ENCODE assay signal across 8 cellular contexts in genomic region chr5:73120222-73121108, GRCh38. TPM values are rescaled to one million over a fixed set of nuclear protein-coding genes. Genes with fewer than 3 reads are reported as not detected.
DNase-seq lines count a peak whose midpoint lies in the region; ATAC-seq and TF ChIP-seq lines count a peak whose summit lies in the region.

Gene TMEM171, plus strand, starts transcription at chr5:73120575. Its CDS starts 2,799 bp downstream, at chr5:73123374.

- H3K27me3 ChIP-seq in heart left ventricle, result peaks cover 0 to 53% (median 17%) of the 10 kb centered on the region in 9 donors

- peaks cover 3% of the 10 kb centered on the region for H3K36me3 Mint-ChIP-seq in activated CD8-positive, alpha-beta T cell treated with anti-CD3 and anti-CD28 coated beads, Interleukin-2, amount 10 ng/mL, durations not matched to agents 7 days and 5 days (ENCODE audit: low read depth)

- TF ChIP-seq CTCF in heart left ventricle (IDR thresholded peaks at IDR 0.05), result no peak

- H3K27ac Mint-ChIP-seq in activated CD8-positive, alpha-beta T cell treated with anti-CD3 and anti-CD28 coated beads, Interleukin-2, amount 10 ng/mL, durations not matched to agents 7 days and 5 days, result no peak within 1 kb of the TSS

- no peaks in the 10 kb centered on the region for H3K9me3 Mint-ChIP-seq in activated CD8-positive, alpha-beta T cell treated with anti-CD3 and anti-CD28 coated beads, Interleukin-2, amount 10 ng/mL, durations not matched to agents 7 days and 5 days (ENCODE audit: insufficient read depth)

- peaks cover 58% of the 10 kb centered on the region for H3K27me3 Mint-ChIP-seq in activated CD8-positive, alpha-beta T cell treated with anti-CD3 and anti-CD28 coated beads, Interleukin-2, amount 10 ng/mL, durations not matched to agents 7 days and 5 days (ENCODE audit: low read depth)

- no peak within 1 kb of the TSS for H3K27ac ChIP-seq in heart left ventricle

- H3K4me1 ChIP-seq in heart left ventricle, result peaks cover 0 to 23% (median 5%) of the 10 kb centered on the region in 12 donors

- intact Hi-C loops in heart left ventricle (cut with DNase I), result no loop called here
- intact Hi-C loops in posterior cingulate gyrus (cut with DNase I), result no loop called here

- H3K36me3 ChIP-seq in heart left ventricle, result no peaks in the 10 kb centered on the region

- 1 to 6% (median 1%) methylated on average over 9 to 94 of the region's 94 CpGs for WGBS in heart left ventricle, 4 donors

- H3K9me3 ChIP-seq in heart left ventricle, result peaks cover 0 to 6% (median 0%) of the 10 kb centered on the region in 12 donors

- H3K4me3 ChIP-seq in heart left ventricle, result peak within 1 kb of the TSS; percentile 29 to 60 (median 48)

- no peak for TF ChIP-seq POLR2A in heart left ventricle (IDR thresholded peaks at IDR 0.05)

- CTCF ChIA-PET in activated CD8-positive, alpha-beta T cell treated with anti-CD3 and anti-CD28 coated beads, Interleukin-2, amount 10 ng/mL, durations not matched to agents 7 days and 5 days (lab: Charles Lee), result no interaction called here

- DNase-seq in NCI-H2227 (lab: John Stamatoyannopoulos, UW; ENCODE audit: unreplicated experiment) (peak; percentile 11), NCI-H2227 treated with DMSO at 0.1 percent for 48 hours (lab: John Stamatoyannopoulos, UW) (no peak), heart left ventricle (no peak), posterior cingulate gyrus (peak in 7 of 10 donors; percentile 16 to 90 (median 61)), GDM1 (lab: John Stamatoyannopoulos, UW) (no peak), amniotic stem cell (lab: John Stamatoyannopoulos, UW) (no peak)
- DNase-seq in activated CD8-positive, alpha-beta T cell treated with anti-CD3 and anti-CD28 coated beads, Interleukin-2, amount 10 ng/mL, durations not matched to agents 7 days and 5 days, result no peak

- no peak for ATAC-seq in activated CD8-positive, alpha-beta T cell treated with anti-CD3 and anti-CD28 coated beads, Interleukin-2, amount 10 ng/mL, durations not matched to agents 7 days and 5 days
- peak in 3 of 4 donors; percentile 42 to 85 (median 68) for ATAC-seq in heart left ventricle
- no peak for ATAC-seq in GM18511 (IDR thresholded peaks at IDR 0.05; ENCODE audit: unreplicated experiment)

- POLR2A ChIA-PET in activated CD8-positive, alpha-beta T cell treated with anti-CD3 and anti-CD28 coated beads, Interleukin-2, amount 10 ng/mL, durations not matched to agents 7 days and 5 days (lab: Charles Lee), result no interaction called here

- peaks cover 24% of the 10 kb centered on the region for H3K4me1 Mint-ChIP-seq in activated CD8-positive, alpha-beta T cell treated with anti-CD3 and anti-CD28 coated beads, Interleukin-2, amount 10 ng/mL, durations not matched to agents 7 days and 5 days (ENCODE audit: low read depth)

- peak within 1 kb of the TSS; percentile 29 for H3K4me3 Mint-ChIP-seq in activated CD8-positive, alpha-beta T cell treated with anti-CD3 and anti-CD28 coated beads, Interleukin-2, amount 10 ng/mL, durations not matched to agents 7 days and 5 days

RNA-seq across cellular contexts. Expression of gene TMEM171, which starts in this region (rescaled TPM):
- total RNA-seq in activated CD8-positive, alpha-beta T cell treated with anti-CD3 and anti-CD28 coated beads, Interleukin-2, amount 10 ng/mL, durations not matched to agents 7 days and 5 days, result not detected
- under 1 TPM in 1 of 9 donors, not detected in 8; 0.27 TPM for total RNA-seq in heart left ventricle
- polyA plus RNA-seq in heart left ventricle, result not detected

Comparison
In these comparisons a context has a peak if more than half of its experiments do, and no peak if none do; other contexts are left out.
1. DNase-seq: peak in NCI-H2227 (single experiment) and posterior cingulate gyrus (7 of 10); none in NCI-H2227 treated with DMSO at 0.1 percent for 48 hours (single experiment), activated CD8-positive, alpha-beta T cell treated with anti-CD3 and anti-CD28 coated beads, Interleukin-2, amount 10 ng/mL, durations not matched to agents 7 days and 5 days (single experiment), heart left ventricle (0 of 5), GDM1 (single experiment) and amniotic stem cell (single experiment).
2. Peak in ATAC-seq and H3K4me3 ChIP-seq in heart left ventricle; RNA of the gene not detected or under 1 TPM.